Comparison of ENCODE assay signal across 26 cellular contexts in the genomic region with DNA sequence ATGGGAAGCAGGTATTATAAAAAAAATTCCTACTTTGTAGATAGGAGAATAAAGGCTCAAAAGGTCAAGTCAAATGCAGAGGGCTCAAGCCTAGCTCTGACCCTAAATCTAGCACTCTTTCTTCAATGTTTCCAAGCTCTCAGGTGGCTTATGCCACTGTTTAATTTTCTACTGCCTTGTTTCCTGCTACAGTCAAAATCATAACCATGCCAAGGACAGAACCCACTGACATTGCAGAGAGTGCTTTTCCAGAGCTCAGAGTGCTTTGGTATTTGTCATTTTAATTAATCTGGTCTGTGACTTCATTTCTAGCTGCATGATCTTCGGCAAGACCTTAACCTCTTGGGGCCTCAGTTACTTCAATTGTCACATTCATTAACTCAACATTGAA.
"Had no signal": no experiment of that assay in that cellular context is flagged by ENCODE, and none has a peak within 500 bp of the region (broad histone marks: within the 10 kb centered on the region; RNA-seq: fewer than 3 reads in every experiment).

No MANE protein-coding gene starts in this region.

- H3K9me3 ChIP-seq: colonic mucosa, esophagus squamous epithelium, gastroesophageal sphincter, heart right ventricle had no signal

- ATAC-seq: activated CD8-positive, alpha-beta T cell treated with anti-CD3 and anti-CD28 coated beads for 36 hours; activated T-cell treated with anti-CD3 and anti-CD28 coated beads, Interleukin-2, amount 50 U/mL, for 4 hours; activated T-helper 17 cell treated with anti-CD3 and anti-CD28 coated beads, Interleukin-2, amount 50 U/mL, for 72 hours; gastroesophageal sphincter; heart right ventricle; T-helper 17 cell; WTC11 had no signal

- H3K27ac ChIP-seq: epithelial cell of prostate, esophagus squamous epithelium, gastroesophageal sphincter, heart right ventricle had no signal

- H3K4me3 ChIP-seq: colonic mucosa, esophagus squamous epithelium, gastroesophageal sphincter, heart right ventricle had no signal

- H3K4me1 ChIP-seq: colonic mucosa, esophagus squamous epithelium, gastroesophageal sphincter, heart right ventricle had no signal

- H3K36me3 ChIP-seq: colonic mucosa, esophagus squamous epithelium, gastroesophageal sphincter, heart right ventricle had no signal

- DNase-seq: activated CD4-positive, alpha-beta T cell treated with anti-CD3 and anti-CD28 coated beads for 1 hour; activated CD4-positive, alpha-beta T cell treated with anti-CD3 and anti-CD28 coated beads for 4 hours; activated CD4-positive, alpha-beta T cell treated with anti-CD3 and anti-CD28 coated beads, Interleukin-2, amount 50 U/mL, for 1 hour; activated CD4-positive, alpha-beta T cell treated with anti-CD3 and anti-CD28 coated beads, Interleukin-2, amount 50 U/mL, for 48 hours; activated CD8-positive, alpha-beta memory T cell treated with anti-CD3 and anti-CD28 coated beads for 24 hours; activated CD8-positive, alpha-beta T cell treated with anti-CD3 and anti-CD28 coated beads for 36 hours; activated effector memory CD4-positive, alpha-beta T cell treated with Interleukin-2 at 50 U/mL for 16 hours; activated gamma-delta T cell treated with Interleukin-2 at 50 U/mL for 16 hours; activated naive CD4-positive, alpha-beta T cell treated with anti-CD3 and anti-CD28 coated beads, Interleukin-2, amount 50 U/mL, for 16 hours; activated naive CD4-positive, alpha-beta T cell treated with Interleukin-2 at 50 U/mL for 16 hours; activated T-cell treated with anti-CD3 and anti-CD28 coated beads, Interleukin-2, amount 50 U/mL, for 4 hours; amniotic stem cell; anterior cingulate cortex; cerebellar nuclear complex; effector CD8-positive, alpha-beta T cell; esophagus squamous epithelium; foreskin melanocyte; heart right ventricle; T-helper 1 cell; T-helper 17 cell; T1000 had no signal

- H3K27me3 ChIP-seq: colonic mucosa, esophagus squamous epithelium, gastroesophageal sphincter, heart right ventricle had no signal
